Comparison of ENCODE assay signal across 24 cellular contexts in the genomic region with DNA sequence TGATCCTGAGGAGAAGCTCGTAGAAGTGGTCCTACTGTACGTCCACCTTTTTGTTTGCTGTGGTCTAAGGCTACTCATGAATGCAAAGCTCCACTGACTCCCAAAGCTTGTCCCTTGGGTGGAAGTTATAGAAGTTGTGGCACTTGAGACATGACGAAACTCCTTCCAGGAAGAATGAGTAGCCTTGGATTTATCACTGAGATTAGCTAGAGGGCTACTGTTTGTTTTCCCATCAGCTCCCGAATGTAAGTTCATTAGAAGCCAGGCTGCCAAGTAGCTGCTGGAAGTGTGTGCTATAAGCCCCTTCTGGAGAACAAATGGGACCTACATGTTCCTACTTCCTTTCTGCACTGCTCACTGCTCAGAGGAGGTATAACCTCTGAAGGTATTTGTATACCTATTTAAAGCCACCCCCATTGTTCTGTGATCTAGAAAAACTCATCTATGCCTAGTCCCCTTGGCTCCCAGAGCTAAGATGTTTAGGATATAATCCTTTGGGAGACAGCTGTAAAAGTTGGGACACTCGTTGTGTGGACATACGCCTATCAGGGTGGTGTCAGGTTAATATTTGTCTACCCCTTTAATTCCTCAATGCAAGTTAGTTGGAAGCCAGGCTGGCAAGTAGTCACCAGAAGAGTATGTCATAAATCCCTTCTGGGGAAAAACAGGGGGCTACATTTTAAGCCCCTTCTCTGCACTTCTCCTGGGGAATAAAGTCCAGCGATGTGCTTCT.
"Had no signal": no experiment of that assay in that cellular context is flagged by ENCODE, and none has a peak within 500 bp of the region (broad histone marks: within the 10 kb centered on the region; RNA-seq: fewer than 3 reads in every experiment).

No MANE protein-coding gene starts in this region.

- FAIRE-seq: HTR-8/SVneo, RCC 7860 had no signal

- H3K4me1 ChIP-seq: SJSA1 had no signal

- DNase-seq: IMR-90, Karpas-422, KG1, MG63, NCI-H1092 treated with DMSO at 0.1 percent for 48 hours, NCI-H1436, NCI-H187, NCI-H2029, NCI-H2081 treated with DMSO at 0.1 percent for 48 hours, NCI-H2171, NCI-H226, NCI-H446, NCI-H510A, NCI-H524 treated with DMSO at 0.1 percent for 48 hours, NCI-H69, NCI-H774, Right ventricle myocardium superior, RPMI8226, SIG-M5 had no signal

- H3K27ac ChIP-seq: HL-60, SJSA1, SK-N-MC had no signal

- H3K27me3 ChIP-seq: MG63, SJSA1 had no signal

- H3K4me3 ChIP-seq: MG63, SJSA1, SK-N-MC had no signal
